Comparison of ENCODE assay signal across 30 cellular contexts in the genomic region with DNA sequence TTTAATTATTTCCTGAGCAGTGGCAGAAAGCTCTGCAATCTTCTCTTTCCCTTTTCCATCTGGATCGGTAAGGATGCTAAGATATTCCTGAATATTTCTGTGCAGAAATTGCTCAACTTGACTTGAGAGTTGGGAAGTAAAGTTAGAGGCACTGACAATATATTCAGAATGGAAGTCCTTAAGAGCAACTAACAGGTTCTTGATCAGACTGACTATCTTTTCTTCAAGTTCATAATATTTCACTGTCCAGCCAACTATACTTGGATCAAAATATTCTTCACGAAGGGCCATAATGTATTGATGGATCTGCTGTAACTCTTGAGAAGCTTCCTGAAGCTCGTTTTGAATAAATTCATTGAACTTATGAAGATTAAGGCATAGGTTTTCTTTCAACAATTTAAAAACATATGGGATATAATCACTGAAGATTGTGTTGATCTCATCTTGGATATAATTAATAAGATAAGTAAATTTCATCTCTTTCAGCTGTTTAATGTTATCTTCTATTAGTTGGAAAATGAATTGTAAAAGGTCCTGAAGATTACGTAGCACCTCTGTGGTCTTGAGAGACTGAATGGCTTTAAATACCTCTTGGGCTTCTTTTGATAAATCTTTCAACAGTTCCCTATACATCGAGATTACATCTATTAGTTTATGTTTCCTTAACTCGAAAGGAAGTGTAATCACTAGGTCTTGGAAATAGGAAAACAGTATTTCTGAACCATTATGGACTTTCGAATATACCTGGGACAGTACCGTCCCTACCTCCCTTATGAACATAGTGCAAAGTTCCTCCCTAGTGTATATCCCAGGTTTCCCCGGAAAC. TPM values are rescaled to one million over a fixed set of nuclear protein-coding genes. Genes with fewer than 3 reads are reported as not detected.
"Had no signal": no experiment of that assay in that cellular context is flagged by ENCODE, and none has a peak within 500 bp of the region (broad histone marks: within the 10 kb centered on the region; RNA-seq: fewer than 3 reads in every experiment).

No MANE protein-coding gene starts in this region.

- H3K27me3 Mint-ChIP-seq: dendritic cell treated with granulocyte-macrophage colony-stimulating factor and Interleukin-4, amounts not matched to agents 40 ng/mL and 50 ng/mL, for 4 days had no signal

- H3K4me1 ChIP-seq: colonic mucosa, esophagus muscularis mucosa, esophagus squamous epithelium, foreskin keratinocyte, gastrocnemius medialis, gastroesophageal sphincter, heart left ventricle, heart right ventricle had no signal

- H3K4me1 Mint-ChIP-seq: endodermal cell had no signal

- FAIRE-seq: colon, endometrium, endothelial cell of umbilical vein, frontal cortex had no signal

- H3K27me3 ChIP-seq: colonic mucosa, esophagus muscularis mucosa, esophagus squamous epithelium, gastrocnemius medialis, gastroesophageal sphincter, heart left ventricle, heart right ventricle had no signal

- H3K4me3 ChIP-seq: colonic mucosa, coronary artery, dorsolateral prefrontal cortex, esophagus muscularis mucosa, esophagus squamous epithelium, gastrocnemius medialis, gastroesophageal sphincter, heart left ventricle, heart right ventricle had no signal

- DNase-seq: colonic mucosa; cortex of kidney; dermis blood vessel endothelial cell; dorsolateral prefrontal cortex; effector CD4-positive, alpha-beta T cell; effector CD8-positive, alpha-beta T cell; effector memory CD4-positive, alpha-beta T cell; effector memory CD8-positive, alpha-beta T cell; endodermal cell; erythroblast; esophagus squamous epithelium; foreskin fibroblast; foreskin keratinocyte; foreskin melanocyte; gastrocnemius medialis; head of caudate nucleus; heart left ventricle; heart right ventricle had no signal

- H3K9me3 Mint-ChIP-seq: dendritic cell treated with granulocyte-macrophage colony-stimulating factor and Interleukin-4, amounts not matched to agents 40 ng/mL and 50 ng/mL, for 4 days; endodermal cell had no signal

- H3K27ac Mint-ChIP-seq: dendritic cell treated with granulocyte-macrophage colony-stimulating factor and Interleukin-4, amounts not matched to agents 40 ng/mL and 50 ng/mL, for 4 days; effector memory CD8-positive, alpha-beta T cell; endodermal cell had no signal

- H3K9me3 ChIP-seq: colonic mucosa, esophagus muscularis mucosa, esophagus squamous epithelium, gastrocnemius medialis, gastroesophageal sphincter, heart left ventricle, heart right ventricle had no signal

- H3K36me3 ChIP-seq: colonic mucosa, esophagus muscularis mucosa, esophagus squamous epithelium, gastrocnemius medialis, gastroesophageal sphincter had no signal

- H3K4me3 Mint-ChIP-seq: dendritic cell treated with granulocyte-macrophage colony-stimulating factor and Interleukin-4, amounts not matched to agents 40 ng/mL and 50 ng/mL, for 4 days; effector memory CD8-positive, alpha-beta T cell; endodermal cell had no signal

- ATAC-seq: effector memory CD8-positive, alpha-beta T cell; esophagus mucosa; foreskin keratinocyte; gastrocnemius medialis; gastroesophageal sphincter; heart left ventricle; heart right ventricle had no signal

- H3K27ac ChIP-seq: colonic mucosa, coronary artery, dorsolateral prefrontal cortex, epithelial cell of prostate, esophagus muscularis mucosa, esophagus squamous epithelium, foreskin keratinocyte, gastrocnemius medialis, gastroesophageal sphincter, heart left ventricle, heart right ventricle had no signal

RNA-seq across cellular contexts. Expression of a gene that starts 41.7 kb away (rescaled TPM):
- total RNA-seq: epithelial cell of proximal tubule, foreskin keratinocyte had no signal
- polyA plus RNA-seq: fibroblast of lung, foreskin keratinocyte had no signal
